25 cellular contexts compared by ENCODE assay signal in genomic region chr3:43019168-43019765, GRCh38. TPM values are rescaled to one million over a fixed set of nuclear protein-coding genes. Genes with fewer than 3 reads are reported as not detected.
DNase-seq lines count a peak whose midpoint lies in the region; ATAC-seq, FAIRE-seq and TF ChIP-seq lines count a peak whose summit lies in the region.
"Had no signal": no experiment of that assay in that cellular context is flagged by ENCODE, and none has a peak within 500 bp of the region (broad histone marks: within the 10 kb centered on the region; RNA-seq: fewer than 3 reads in every experiment).

No MANE protein-coding gene starts in this region.

- no peaks in the 10 kb centered on the region for H3K36me3 ChIP-seq in esophagus muscularis mucosa
- H3K36me3 ChIP-seq: upper lobe of right lung had no signal

- 65% methylated on average over 4 of the region's 4 CpGs for WGBS in right cardiac atrium
- WGBS in esophagus muscularis mucosa = 90% methylated on average over 3 of the region's 4 CpGs

- H3K4me1 ChIP-seq in right cardiac atrium (ENCODE audit: control insufficient read depth, insufficient read depth, low read length) (peaks cover 2% of the 10 kb centered on the region), esophagus muscularis mucosa (peaks cover 6 to 40% (median 29%) of the 10 kb centered on the region in 4 donors)
- H3K4me1 ChIP-seq: psoas muscle, upper lobe of right lung had no signal

- no peaks in the 10 kb centered on the region for H3K9me3 ChIP-seq in right cardiac atrium (ENCODE audit: control insufficient read depth, low read length)
- H3K9me3 ChIP-seq in esophagus muscularis mucosa = no peaks in the 10 kb centered on the region
- H3K9me3 ChIP-seq: psoas muscle, upper lobe of right lung had no signal

- peak overlapping the region; percentile 3 for H3K27ac ChIP-seq in right cardiac atrium (ENCODE audit: low read length)
- peak overlapping the region in 3 of 4 donors; percentile 15 to 33 (median 17) for H3K27ac ChIP-seq in esophagus muscularis mucosa (replicated peaks in 1 of 4)
- H3K27ac ChIP-seq: psoas muscle, upper lobe of right lung had no signal

- ATAC-seq in right cardiac atrium = peak; percentile 31 to 60
- no peak for ATAC-seq in Right ventricle myocardium inferior
- ATAC-seq in HG03108 (IDR thresholded peaks at IDR 0.05; ENCODE audit: unreplicated experiment) = no peak
- no peak for ATAC-seq in GM18870 (IDR thresholded peaks at IDR 0.05; ENCODE audit: unreplicated experiment)
- ATAC-seq: GM23338, psoas muscle, upper lobe of right lung had no signal

- no peak for FAIRE-seq in HTR-8/SVneo (lab: Jason Lieb, UNC)
- FAIRE-seq: colon had no signal

- no peaks in the 10 kb centered on the region for H3K36me3 Mint-ChIP-seq in mesothelial cell of epicardium

- peaks cover 7% of the 10 kb centered on the region for H3K4me1 Mint-ChIP-seq in mesothelial cell of epicardium

- no peak for TF ChIP-seq POLR2A in esophagus muscularis mucosa (IDR thresholded peaks at IDR 0.05; ENCODE audit: low read depth)

- intact Hi-C loops in right cardiac atrium (cut with DNase I) = no loop called here
- intact Hi-C loops in Right ventricle myocardium inferior (cut with DNase I) = no loop called here
- intact Hi-C loops in esophagus muscularis mucosa (cut with DNase I) = no loop called here

- TF ChIP-seq CTCF in esophagus muscularis mucosa (IDR thresholded peaks at IDR 0.05) (no peak), mesothelial cell of epicardium (IDR thresholded peaks at IDR 0.05; ENCODE audit: unreplicated experiment) (no peak)

- H3K9me3 Mint-ChIP-seq in mesothelial cell of epicardium = peaks cover 5% of the 10 kb centered on the region
- H3K9me3 Mint-ChIP-seq: activated B cell treated with CpG ODN at 0.5 μM for 24 hours, HFFc6 had no signal

- no peak overlapping the region for H3K4me3 Mint-ChIP-seq in mesothelial cell of epicardium
- H3K4me3 Mint-ChIP-seq: activated B cell treated with CpG ODN at 0.5 μM for 24 hours, GM23338, HFFc6 had no signal

- H3K4me3 ChIP-seq in right cardiac atrium (ENCODE audit: low read length) = no peak overlapping the region
- H3K4me3 ChIP-seq in esophagus muscularis mucosa = no peak overlapping the region
- H3K4me3 ChIP-seq: GM23338, lung, psoas muscle, upper lobe of right lung had no signal

- H3K27me3 ChIP-seq in right cardiac atrium (ENCODE audit: control insufficient read depth, insufficient read depth) = no peaks in the 10 kb centered on the region
- no peaks in the 10 kb centered on the region for H3K27me3 ChIP-seq in esophagus muscularis mucosa
- H3K27me3 ChIP-seq: upper lobe of right lung had no signal

- H3K27ac Mint-ChIP-seq in mesothelial cell of epicardium = peak overlapping the region; percentile 48
- H3K27ac Mint-ChIP-seq: activated B cell treated with CpG ODN at 0.5 μM for 24 hours, GM23338, HFFc6 had no signal

- peaks cover 12% of the 10 kb centered on the region for H3K27me3 Mint-ChIP-seq in mesothelial cell of epicardium (ENCODE audit: low read depth)

- TF ChIP-seq EP300 in esophagus muscularis mucosa (IDR thresholded peaks at IDR 0.05) = no peak

- no peak for DNase-seq in right cardiac atrium
- no peak for DNase-seq in Right ventricle myocardium inferior (ENCODE audit: missing footprints)
- DNase-seq in esophagus muscularis mucosa (ENCODE audit: extremely low spot score) = no peak
- DNase-seq in mesothelial cell of epicardium (ENCODE audit: low spot score in 2 of 2, unreplicated experiment in 2 of 2) = no peak
- DNase-seq in HTR-8/SVneo (ENCODE audit: insufficient read length, low spot score) = no peak
- DNase-seq: ACHN; activated B cell treated with CpG ODN at 0.5 μM for 24 hours; activated CD4-positive, alpha-beta T cell treated with anti-CD3 and anti-CD28 coated beads, Interleukin-2, amount 50 U/mL, for 48 hours; amniotic stem cell; C1 segment of cervical spinal cord; effector memory CD4-positive, alpha-beta T cell; HFFc6; kidney glomerular epithelial cell; NCI-H1092 treated with DMSO at 0.1 percent for 48 hours; NCI-H1930; NCI-H82; OCI-M1; psoas muscle; SHP77; upper lobe of right lung had no signal

RNA-seq across cellular contexts. Expression of gene GASK1A, which starts 40.2 kb away (rescaled TPM):
- total RNA-seq in right cardiac atrium (1 to 10 TPM; 2.4 to 5.7 (median 4.0) TPM), Right ventricle myocardium inferior (0.92 TPM), esophagus muscularis mucosa (10 to 100 TPM; 10.2 to 22.1 (median 15.8) TPM), mesothelial cell of epicardium (0.75 to 1.6 TPM (median 0.84 TPM) in 3 replicates)
- polyA plus RNA-seq in right cardiac atrium = 1.5 TPM
- total RNA-seq: activated B cell treated with CpG ODN at 0.5 μM for 24 hours, HFFc6 had no signal

Comparison
In these comparisons a context has a peak if more than half of its experiments do, and no peak if none do; other contexts are left out.
1. ATAC-seq: peak in right cardiac atrium (2 of 2); none in Right ventricle myocardium inferior (single experiment), HG03108 (single experiment) and GM18870 (single experiment).